10 cellular contexts compared by ENCODE assay signal in the genomic region with DNA sequence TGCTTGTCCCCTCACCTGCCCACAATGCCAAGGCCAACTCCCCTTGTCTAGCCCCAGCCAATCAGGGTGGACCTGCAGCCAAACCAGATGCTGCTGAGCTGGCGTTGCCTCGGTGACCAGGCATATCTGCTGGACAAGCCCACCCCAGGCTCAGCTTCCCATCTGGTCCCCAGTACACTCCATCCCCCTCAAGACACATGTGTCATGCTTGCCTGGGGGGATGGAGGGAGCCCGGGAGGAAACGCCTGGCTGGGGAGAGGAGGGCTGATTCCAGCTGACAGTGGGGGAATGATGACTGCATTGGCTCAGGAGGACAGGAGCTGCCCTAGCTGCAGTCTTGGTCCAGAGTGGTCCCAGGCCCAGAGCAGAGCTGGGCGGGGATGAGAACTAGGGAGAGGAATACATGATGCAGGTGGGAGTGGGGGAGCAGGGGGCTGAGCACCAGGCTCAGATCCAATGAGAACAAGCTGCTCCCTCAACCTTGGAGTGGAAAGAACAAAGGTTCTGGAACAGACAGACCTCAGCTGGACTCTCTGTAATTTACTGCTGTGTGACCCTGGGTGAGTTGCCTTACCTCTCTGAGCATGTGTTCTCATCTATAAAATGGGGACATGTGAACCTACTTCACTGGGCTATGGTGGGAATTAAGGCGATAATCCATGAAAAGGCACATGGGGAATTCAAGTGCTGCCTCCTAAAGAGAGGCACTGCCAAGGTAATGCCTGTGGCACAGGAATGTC. TPM values are rescaled to one million over a fixed set of nuclear protein-coding genes. Genes with fewer than 3 reads are reported as not detected.
DNase-seq lines count a peak whose midpoint lies in the region; ATAC-seq and TF ChIP-seq lines count a peak whose summit lies in the region.
"Had no signal": no experiment of that assay in that cellular context is flagged by ENCODE, and none has a peak within 500 bp of the region (broad histone marks: within the 10 kb centered on the region; RNA-seq: fewer than 3 reads in every experiment).

No MANE protein-coding gene starts in this region.

- H3K36me3 Mint-ChIP-seq in activated naive CD4-positive, alpha-beta T cell treated with anti-CD3 and anti-CD28 coated beads, Interleukin-2, amount 50 U/mL, for 24 hours = peaks cover 6% of the 10 kb centered on the region
- no peaks in the 10 kb centered on the region for H3K36me3 Mint-ChIP-seq in brain

- H3K9me3 Mint-ChIP-seq in activated naive CD4-positive, alpha-beta T cell treated with anti-CD3 and anti-CD28 coated beads, Interleukin-2, amount 50 U/mL, for 24 hours = no peaks in the 10 kb centered on the region
- no peaks in the 10 kb centered on the region for H3K9me3 Mint-ChIP-seq in brain

- DNase-seq in activated naive CD4-positive, alpha-beta T cell treated with Interleukin-2 at 50 U/mL for 16 hours = no peak
- DNase-seq in left kidney (ENCODE audit: low read depth, low spot score) (peak; percentile 78), transverse colon (no peak), GM20000 (ENCODE audit: low spot score) (no peak), NCI-H2196 (lab: John Stamatoyannopoulos, UW; ENCODE audit: unreplicated experiment) (no peak)
- DNase-seq: NCI-H1436 treated with DMSO at 0.1 percent for 48 hours had no signal

- in situ Hi-C loops in transverse colon (cut with MboI; ENCODE audit: low pct_ligation_motif_present in 1 of 4, low pct_unique_long_range_greater_than_20kb in 1 of 4, low sequenced_read_pairs in 3 of 4) = no loop called here

- no peak overlapping the region for H3K4me3 ChIP-seq in transverse colon
- H3K4me3 ChIP-seq: SJSA1 had no signal

- ATAC-seq in HG03571 (IDR thresholded peaks at IDR 0.05; ENCODE audit: unreplicated experiment) = no peak

- no peaks in the 10 kb centered on the region for H3K9me3 ChIP-seq in transverse colon

- H3K27me3 ChIP-seq in transverse colon = no peaks in the 10 kb centered on the region
- H3K27me3 ChIP-seq: SJSA1 had no signal

- H3K4me3 Mint-ChIP-seq in activated naive CD4-positive, alpha-beta T cell treated with anti-CD3 and anti-CD28 coated beads, Interleukin-2, amount 50 U/mL, for 24 hours = no peak overlapping the region
- H3K4me3 Mint-ChIP-seq in brain = peak overlapping the region in 1 of 5 experiments; percentile 44

- intact Hi-C loops in transverse colon (cut with DNase I; ENCODE audit: low total_unique reads) = no loop called here

- H3K27ac ChIP-seq in transverse colon = peak overlapping the region in 3 of 4 donors; percentile 8 to 90 (median 73)
- H3K27ac ChIP-seq: SJSA1 had no signal

- H3K4me1 Mint-ChIP-seq in activated naive CD4-positive, alpha-beta T cell treated with anti-CD3 and anti-CD28 coated beads, Interleukin-2, amount 50 U/mL, for 24 hours = peaks cover 66% of the 10 kb centered on the region
- peaks cover 73% of the 10 kb centered on the region for H3K4me1 Mint-ChIP-seq in brain

- TF ChIP-seq EP300 in transverse colon (IDR thresholded peaks at IDR 0.05; ENCODE audit: low read depth) = no peak

- 74% methylated on average over 6 of the region's 6 CpGs; no CpG with 5 or more reads in 1 of the 2 donors for WGBS in transverse colon (ENCODE audit: low coverage in 1 of 2), 2 donors

- H3K36me3 ChIP-seq in transverse colon = no peaks in the 10 kb centered on the region
- H3K36me3 ChIP-seq: SJSA1 had no signal

- TF ChIP-seq POLR2A in transverse colon (IDR thresholded peaks at IDR 0.05) = no peak

- H3K27me3 Mint-ChIP-seq in activated naive CD4-positive, alpha-beta T cell treated with anti-CD3 and anti-CD28 coated beads, Interleukin-2, amount 50 U/mL, for 24 hours = no peaks in the 10 kb centered on the region
- no peaks in the 10 kb centered on the region for H3K27me3 Mint-ChIP-seq in brain

- peaks cover 18 to 54% (median 29%) of the 10 kb centered on the region in 4 donors for H3K4me1 ChIP-seq in transverse colon

- H3K27ac Mint-ChIP-seq in activated naive CD4-positive, alpha-beta T cell treated with anti-CD3 and anti-CD28 coated beads, Interleukin-2, amount 50 U/mL, for 24 hours = peak overlapping the region; percentile 35
- peak overlapping the region in 4 of 5 experiments; percentile 44 to 92 (median 82) for H3K27ac Mint-ChIP-seq in brain

- no peak for TF ChIP-seq CTCF in brain (conservative IDR thresholded peaks at IDR 0.05)
- no peak for TF ChIP-seq CTCF in transverse colon (IDR thresholded peaks at IDR 0.05)
- no peak for TF ChIP-seq CTCF in GM20000 (IDR thresholded peaks at IDR 0.05; ENCODE audit: extremely low read depth, missing control alignments)

RNA-seq across cellular contexts. Expression of a gene that starts 23.1 kb away (rescaled TPM):
- polyA plus RNA-seq in brain (ENCODE audit: insufficient read depth, low read depth, low replicate concordance) = 70.1 TPM
- 100 to 1,000 TPM in 3 of 4 donors, 10 to 100 TPM in 1; 55.9 to 149 (median 112) TPM for total RNA-seq in transverse colon
